Comparison of ENCODE assay signal across 27 cellular contexts in genomic region chr10:71863203-71863602, GRCh38. TPM values are rescaled to one million over a fixed set of nuclear protein-coding genes. Genes with fewer than 3 reads are reported as not detected.
A peak's percentile ranks its signal among the peaks of the same experiment; 100 is the strongest.
DNase-seq lines count a peak whose midpoint lies in the region; ATAC-seq, FAIRE-seq and TF ChIP-seq lines count a peak whose summit lies in the region.
"Had no signal": no experiment of that assay in that cellular context is flagged by ENCODE, and none has a peak within 500 bp of the region (broad histone marks: within the 10 kb centered on the region; RNA-seq: fewer than 3 reads in every experiment).

No MANE protein-coding gene starts in this region.

- no peak overlapping the region for H2BK5ac ChIP-seq in mesenchymal stem cell (ENCODE audit: low read depth, low read length, poor library complexity, severe bottlenecking)

- H3K36me3 Mint-ChIP-seq in astrocyte (ENCODE audit: low read depth, unreplicated experiment) (no peaks in the 10 kb centered on the region), type B pancreatic cell (no peaks in the 10 kb centered on the region)
- H3K36me3 Mint-ChIP-seq: activated naive CD8-positive, alpha-beta T cell; CD4-positive, CD25-positive, alpha-beta regulatory T cell; naive thymus-derived CD8-positive, alpha-beta T cell; stimulated activated effector memory CD8-positive, alpha-beta T cell treated with anti-CD3 and anti-CD28 coated beads, Interleukin-12 subunit alpha, Interleukin-12 subunit beta, amount 100 ng/mL, for 72 hours had no signal

- no peaks in the 10 kb centered on the region for H3K27me3 Mint-ChIP-seq in astrocyte (ENCODE audit: low read depth, unreplicated experiment)
- H3K27me3 Mint-ChIP-seq in type B pancreatic cell, result no peaks in the 10 kb centered on the region
- H3K27me3 Mint-ChIP-seq: activated CD8-positive, alpha-beta T cell treated with anti-CD3 and anti-CD28 coated beads for 36 hours; activated naive CD8-positive, alpha-beta T cell; CD4-positive, CD25-positive, alpha-beta regulatory T cell; IgD-negative memory B cell had no signal

- H3K79me2 ChIP-seq in HCT116 (ENCODE audit: insufficient read depth, low read length), result no peaks in the 10 kb centered on the region
- no peaks in the 10 kb centered on the region for H3K79me2 ChIP-seq in astrocyte (ENCODE audit: insufficient read depth, low read length)

- no peak for DNase-seq in HCT116 (ENCODE audit: low read depth, low spot score)
- DNase-seq in astrocyte (ENCODE audit: low read depth), result peak; percentile 77
- peak; percentile 36 for DNase-seq in mesenchymal stem cell
- no peak for DNase-seq in type B pancreatic cell (ENCODE audit: extremely low spot score, unreplicated experiment)
- DNase-seq in NCI-H82 (lab: John Stamatoyannopoulos, UW), result no peak
- DNase-seq in right cardiac atrium, result no peak
- no peak for DNase-seq in DMS153 (lab: John Stamatoyannopoulos, UW)
- DNase-seq: activated CD8-positive, alpha-beta T cell treated with anti-CD3 and anti-CD28 coated beads for 36 hours; CD4-positive, CD25-positive, alpha-beta regulatory T cell; left ventricle myocardium superior; naive thymus-derived CD8-positive, alpha-beta T cell; NCI-H1105; NCI-H1930; NCI-H2227 treated with DMSO at 0.1 percent for 48 hours; NCI-H748 treated with DMSO at 0.1 percent for 48 hours; retina; stimulated activated CD4-positive, alpha-beta T cell treated with anti-CD3 and anti-CD28 coated beads, Interleukin-4, amount 100 ng/mL, for 1 hour had no signal

- H3K18ac ChIP-seq in mesenchymal stem cell (ENCODE audit: low read depth in 1 of 2, low read length in 2 of 2), result no peak overlapping the region

- no peak overlapping the region for H2BK120ac ChIP-seq in mesenchymal stem cell (ENCODE audit: low read depth, low read length)

- intact Hi-C loops in HCT116 (cut with micrococcal nuclease) (loop anchor here (10.0 kb wide), 1 partner anchor 462 kb away; no protein-coding TSS in a partner anchor), right cardiac atrium (cut with DNase I) (no loop called here)

- H4K8ac ChIP-seq in mesenchymal stem cell (ENCODE audit: low read length), result no peak overlapping the region

- no peak overlapping the region for H3K4ac ChIP-seq in mesenchymal stem cell (ENCODE audit: low read depth in 1 of 2, low read length in 2 of 2)

- FAIRE-seq in astrocyte (lab: Jason Lieb, UNC), result no peak
- FAIRE-seq: islet of Langerhans had no signal

- peak overlapping the region; percentile 17 for H2AK5ac ChIP-seq in mesenchymal stem cell (ENCODE audit: low read length, severe bottlenecking)

- H3K27me3 ChIP-seq in HCT116 (ENCODE audit: insufficient read depth, low read length), result no peaks in the 10 kb centered on the region
- no peaks in the 10 kb centered on the region for H3K27me3 ChIP-seq in astrocyte (ENCODE audit: insufficient read depth, low read length)
- H3K27me3 ChIP-seq in mesenchymal stem cell (ENCODE audit: control insufficient read depth in 1 of 2, insufficient read depth in 1 of 2, low read length in 2 of 2), result no peaks in the 10 kb centered on the region
- no peaks in the 10 kb centered on the region for H3K27me3 ChIP-seq in right cardiac atrium (ENCODE audit: control insufficient read depth, insufficient read depth)
- H3K27me3 ChIP-seq: ascending aorta, ovary, SJSA1, upper lobe of right lung had no signal

- WGBS in mesenchymal stem cell, result 94% methylated on average over 6 of the region's 6 CpGs
- WGBS in right cardiac atrium, result 94% methylated on average over 6 of the region's 6 CpGs

- H2AFZ ChIP-seq in HCT116 (ENCODE audit: low read depth, low read length, poor library complexity, severe bottlenecking), result no peak overlapping the region
- no peak overlapping the region for H2AFZ ChIP-seq in astrocyte (ENCODE audit: low read depth, low read length)
- H2AFZ ChIP-seq in mesenchymal stem cell (ENCODE audit: low read depth, low read length), result no peak overlapping the region

- H3K14ac ChIP-seq in mesenchymal stem cell (ENCODE audit: low read length in 2 of 2), result no peak overlapping the region

- RAD21 ChIA-PET in HCT116 (lab: Charles Lee; ENCODE audit: low non-redundant PET in 1 of 2, low total read pairs in 2 of 2, uncharacterized antibody in 2 of 2, unreplicated experiment in 2 of 2), result no interaction called here

- no peak for TF ChIP-seq POLR2A in HCT116 (IDR thresholded peaks at IDR 0.05; ENCODE audit: borderline replicate concordance, extremely low read depth, insufficient read depth, insufficient read length)

- H3K79me1 ChIP-seq in mesenchymal stem cell (replicated peaks; ENCODE audit: low read length, poor library complexity, severe bottlenecking), result no peaks in the 10 kb centered on the region

- H3K4me1 ChIP-seq in HCT116 (ENCODE audit: control insufficient read depth in 1 of 2, insufficient read depth in 2 of 2, low read length in 2 of 2) (peaks cover 46 to 70% of the 10 kb centered on the region in 2 experiments), astrocyte (ENCODE audit: insufficient read depth, low read length) (peaks cover 44% of the 10 kb centered on the region), mesenchymal stem cell (ENCODE audit: control insufficient read depth, insufficient read depth, low read depth, low read length) (peaks cover 19% of the 10 kb centered on the region), right cardiac atrium (ENCODE audit: control insufficient read depth, insufficient read depth, low read length) (peaks cover 2% of the 10 kb centered on the region)

- H3K9me3 ChIP-seq in HCT116 (ENCODE audit: control insufficient read depth in 1 of 2, insufficient read depth in 1 of 2, low read depth in 1 of 2, low read length in 2 of 2) (no peaks in the 10 kb centered on the region), astrocyte (ENCODE audit: insufficient read depth, low read depth, low read length) (no peaks in the 10 kb centered on the region), mesenchymal stem cell (ENCODE audit: control insufficient read depth, low read length) (no peaks in the 10 kb centered on the region), right cardiac atrium (ENCODE audit: control insufficient read depth, low read length) (no peaks in the 10 kb centered on the region)
- H3K9me3 ChIP-seq: ascending aorta, ovary, SJSA1, upper lobe of right lung had no signal

- TF ChIP-seq RAD21 in HCT116 (IDR thresholded peaks at IDR 0.05; ENCODE audit: low read depth), result no peak

- no peak for ATAC-seq in HCT116
- ATAC-seq in right cardiac atrium, result no peak
- ATAC-seq: activated CD4-positive, CD25-positive, alpha-beta regulatory T cell treated with anti-CD3 and anti-CD28 coated beads, Interleukin-2, amount 50 U/mL, for 24 hours; activated CD8-positive, alpha-beta T cell treated with anti-CD3 and anti-CD28 coated beads for 36 hours; left ventricle myocardium superior; naive thymus-derived CD8-positive, alpha-beta T cell; stimulated activated effector memory CD8-positive, alpha-beta T cell treated with anti-CD3 and anti-CD28 coated beads, Interleukin-12 subunit alpha, Interleukin-12 subunit beta, amount 100 ng/mL, for 72 hours; upper lobe of right lung had no signal

- peak overlapping the region; percentile 30 for H2BK15ac ChIP-seq in mesenchymal stem cell (ENCODE audit: low read depth, poor library complexity, severe bottlenecking)

- H3K4me2 ChIP-seq in HCT116 (ENCODE audit: low read length), result peak overlapping the region; percentile 40
- no peak overlapping the region for H3K4me2 ChIP-seq in astrocyte (ENCODE audit: low read length)
- no peak overlapping the region for H3K4me2 ChIP-seq in mesenchymal stem cell (ENCODE audit: low read length, poor library complexity, severe bottlenecking)

- no peak overlapping the region for H3K23ac ChIP-seq in mesenchymal stem cell (ENCODE audit: low read length in 2 of 2)

- POLR2A ChIA-PET in HCT116 (lab: Charles Lee), result interaction anchor here (1.0 kb wide), 1 partner anchor 12 kb away, joined by 3 read pairs; the partner anchor contains the start of gene PSAP

- H3K4me3 ChIP-seq in HCT116 (replicated peaks in 1 of 2; ENCODE audit: low read depth in 1 of 2, low read length in 2 of 2) (no peak overlapping the region), astrocyte (ENCODE audit: insufficient read depth, low read depth, low read length) (no peak overlapping the region), mesenchymal stem cell (ENCODE audit: insufficient read depth in 1 of 2, low read depth in 1 of 2, low read length in 2 of 2) (no peak overlapping the region), right cardiac atrium (ENCODE audit: low read length) (no peak overlapping the region)
- H3K4me3 ChIP-seq: ascending aorta, ovary, SJSA1, upper lobe of right lung had no signal

- no peaks in the 10 kb centered on the region for H3K36me3 ChIP-seq in HCT116 (ENCODE audit: control insufficient read depth in 1 of 2, insufficient read depth in 2 of 2, low read length in 2 of 2)
- H3K36me3 ChIP-seq in astrocyte (ENCODE audit: insufficient read depth, low read length), result no peaks in the 10 kb centered on the region
- no peaks in the 10 kb centered on the region for H3K36me3 ChIP-seq in mesenchymal stem cell (ENCODE audit: control insufficient read depth in 1 of 2, insufficient read depth in 2 of 2, low read depth in 1 of 2, low read length in 2 of 2)
- H3K36me3 ChIP-seq: ascending aorta, ovary, SJSA1, upper lobe of right lung had no signal

- TF ChIP-seq CTCF in HCT116 (IDR thresholded peaks at IDR 0.05 in 2 of 3, conservative IDR thresholded peaks at IDR 0.05 in 1 of 3; ENCODE audit: borderline replicate concordance in 1 of 3, insufficient read depth in 1 of 3, low read depth in 2 of 3, low read length in 2 of 3), result no peak
- no peak for TF ChIP-seq CTCF in astrocyte (IDR thresholded peaks at IDR 0.05; ENCODE audit: insufficient read depth, low read depth, low read length)
- TF ChIP-seq CTCF in type B pancreatic cell (conservative IDR thresholded peaks at IDR 0.05), result no peak

- no peak overlapping the region for H4K91ac ChIP-seq in mesenchymal stem cell (ENCODE audit: low read length)

- H3K4me1 Mint-ChIP-seq in astrocyte (ENCODE audit: low read depth, unreplicated experiment), result peaks cover 28% of the 10 kb centered on the region
- peaks cover 11% of the 10 kb centered on the region for H3K4me1 Mint-ChIP-seq in type B pancreatic cell (ENCODE audit: unreplicated experiment)
- H3K4me1 Mint-ChIP-seq: CD4-positive, CD25-positive, alpha-beta regulatory T cell had no signal

- H3K4me3 Mint-ChIP-seq in astrocyte (ENCODE audit: unreplicated experiment) (peak overlapping the region; percentile 62), type B pancreatic cell (no peak overlapping the region)
- H3K4me3 Mint-ChIP-seq: activated CD8-positive, alpha-beta T cell treated with anti-CD3 and anti-CD28 coated beads for 36 hours; activated naive CD8-positive, alpha-beta T cell; CD4-positive, CD25-positive, alpha-beta regulatory T cell; naive thymus-derived CD8-positive, alpha-beta T cell; stimulated activated effector memory CD8-positive, alpha-beta T cell treated with anti-CD3 and anti-CD28 coated beads, Interleukin-12 subunit alpha, Interleukin-12 subunit beta, amount 100 ng/mL, for 72 hours had no signal

- peak overlapping the region in 1 of 2 experiments; percentile 2 for H2BK12ac ChIP-seq in mesenchymal stem cell (ENCODE audit: low read length in 2 of 2)

- BruUV-seq in HCT116 (replicated peaks; lab: Mats Ljungman, UMichigan), result no TSS peak

- H3K27ac Mint-ChIP-seq in astrocyte (ENCODE audit: unreplicated experiment) (peak overlapping the region; percentile 58), type B pancreatic cell (peak overlapping the region; percentile 12)
- H3K27ac Mint-ChIP-seq: activated CD8-positive, alpha-beta T cell treated with anti-CD3 and anti-CD28 coated beads for 36 hours; activated naive CD8-positive, alpha-beta T cell; activated T-helper 2 cell treated with anti-CD3 and anti-CD28 coated beads, Interferon-gamma antibody, Interleukin-2, Interleukin-4, amounts not matched to agents 10 μg/mL and 5 μg/mL and 100 μg/mL, durations not matched to agents 14 hours and 24 hours and 36 hours; CD4-positive, CD25-positive, alpha-beta regulatory T cell; IgD-negative memory B cell; naive thymus-derived CD8-positive, alpha-beta T cell; stimulated activated effector memory CD8-positive, alpha-beta T cell treated with anti-CD3 and anti-CD28 coated beads, Interleukin-12 subunit alpha, Interleukin-12 subunit beta, amount 100 ng/mL, for 72 hours had no signal

- CTCF ChIA-PET in HCT116 (lab: Charles Lee), result no interaction called here

- H3K9me3 Mint-ChIP-seq in astrocyte (ENCODE audit: unreplicated experiment) (no peaks in the 10 kb centered on the region), type B pancreatic cell (no peaks in the 10 kb centered on the region)
- H3K9me3 Mint-ChIP-seq: activated CD8-positive, alpha-beta T cell treated with anti-CD3 and anti-CD28 coated beads for 36 hours; activated T-helper 2 cell treated with anti-CD3 and anti-CD28 coated beads, Interferon-gamma antibody, Interleukin-2, Interleukin-4, amounts not matched to agents 10 μg/mL and 5 μg/mL and 100 μg/mL, durations not matched to agents 14 hours and 24 hours and 36 hours; CD4-positive, CD25-positive, alpha-beta regulatory T cell; IgD-negative memory B cell; naive thymus-derived CD8-positive, alpha-beta T cell; stimulated activated effector memory CD8-positive, alpha-beta T cell treated with anti-CD3 and anti-CD28 coated beads, Interleukin-12 subunit alpha, Interleukin-12 subunit beta, amount 100 ng/mL, for 72 hours had no signal

- H3K9ac ChIP-seq in HCT116 (ENCODE audit: low read length), result no peak overlapping the region
- no peak overlapping the region for H3K9ac ChIP-seq in astrocyte (ENCODE audit: low read length)
- H3K9ac ChIP-seq in mesenchymal stem cell (ENCODE audit: low read length), result no peak overlapping the region

- H3K9me2 ChIP-seq in HCT116 (ENCODE audit: insufficient read depth), result no peaks in the 10 kb centered on the region

- H3K27ac ChIP-seq in HCT116 (ENCODE audit: low read depth, low read length) (no peak overlapping the region), astrocyte (ENCODE audit: low read depth, low read length) (no peak overlapping the region), mesenchymal stem cell (ENCODE audit: low read length, poor library complexity, severe bottlenecking) (no peak overlapping the region), right cardiac atrium (ENCODE audit: low read length) (no peak overlapping the region)
- H3K27ac ChIP-seq: ovary, SJSA1, upper lobe of right lung had no signal

- H4K20me1 ChIP-seq in HCT116 (ENCODE audit: insufficient read depth) (no peaks in the 10 kb centered on the region), astrocyte (ENCODE audit: insufficient read depth, low read length) (no peaks in the 10 kb centered on the region)

RNA-seq across cellular contexts. Expression of gene PSAP, which starts 12.2 kb away (rescaled TPM):
- total RNA-seq in HCT116 (2021; ENCODE audit: unreplicated experiment), result 444 TPM
- polyA plus RNA-seq in HCT116 (2012), result 696 and 713 TPM in 2 replicates
- total RNA-seq in astrocyte, result 1,120 and 1,191 TPM in 2 replicates
- polyA plus RNA-seq in mesenchymal stem cell (2013, experiment 1 of 2), result 688 TPM
- 698 TPM for polyA plus RNA-seq in mesenchymal stem cell (2013, experiment 2 of 2)
- 487 and 577 TPM in 2 replicates for total RNA-seq in type B pancreatic cell (ENCODE audit: low replicate concordance)
- 1,000 to 10,000 TPM; 1,345 to 1,678 (median 1,522) TPM for total RNA-seq in right cardiac atrium
- polyA plus RNA-seq in right cardiac atrium, result 897 TPM

Comparison
In these comparisons a context has a peak if more than half of its experiments do, and no peak if none do; other contexts are left out.
1. DNase-seq: peak in astrocyte (single experiment) and mesenchymal stem cell (single experiment); none in HCT116 (single experiment), type B pancreatic cell (single experiment), NCI-H82 (single experiment), right cardiac atrium (0 of 3) and DMS153 (single experiment).